17 cellular contexts compared by ENCODE assay signal in the genomic region with DNA sequence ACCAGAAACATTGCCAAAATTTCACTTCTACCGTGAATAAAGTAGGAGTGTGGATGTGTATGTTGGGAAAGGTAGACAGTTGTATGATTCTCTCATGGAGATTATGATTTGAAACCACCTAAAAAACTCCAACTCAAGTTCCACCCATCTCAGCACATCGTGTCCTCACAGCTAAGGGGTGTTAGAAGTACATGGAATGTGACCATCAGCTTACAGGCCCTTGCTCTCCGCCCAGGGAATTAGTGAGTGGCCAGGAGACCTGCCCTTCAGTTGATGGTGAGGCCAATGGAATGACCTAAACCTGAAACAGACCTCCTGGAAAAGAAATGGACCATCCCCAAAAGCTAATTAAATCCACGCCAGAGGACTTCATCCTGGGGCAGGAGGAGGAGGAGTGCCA. TPM values are rescaled to one million over a fixed set of nuclear protein-coding genes. Genes with fewer than 3 reads are reported as not detected.
DNase-seq lines count a peak whose midpoint lies in the region; ATAC-seq, FAIRE-seq and TF ChIP-seq lines count a peak whose summit lies in the region.
"Had no signal": no experiment of that assay in that cellular context is flagged by ENCODE, and none has a peak within 500 bp of the region (broad histone marks: within the 10 kb centered on the region; RNA-seq: fewer than 3 reads in every experiment).

No MANE protein-coding gene starts in this region.

- H3K9me3 Mint-ChIP-seq in GM23338: peaks cover 7% of the 10 kb centered on the region; the same call in 2 of the 3 replicates
- H3K9me3 Mint-ChIP-seq: activated CD8-positive, alpha-beta T cell treated with anti-CD3 and anti-CD28 coated beads for 36 hours; central memory CD8-positive, alpha-beta T cell had no signal

- DNase-seq in GM23338 (ENCODE audit: low spot score) (peak; percentile 55), coronary artery (ENCODE audit: low spot score) (no peak), iris pigment epithelial cell (ENCODE audit: low read depth) (peak; percentile 12), sigmoid colon (no peak), NCI-H2227 treated with DMSO at 0.1 percent for 48 hours (lab: John Stamatoyannopoulos, UW) (no peak), GM12892 (ENCODE audit: insufficient read length) (no peak)
- DNase-seq: activated CD8-positive, alpha-beta T cell treated with anti-CD3 and anti-CD28 coated beads for 36 hours; activated gamma-delta T cell treated with Interleukin-2 at 50 U/mL for 16 hours; BE2C; erythroblast; NCI-H1105 treated with DMSO at 0.1 percent for 48 hours; NCI-H510A treated with DMSO at 0.1 percent for 48 hours had no signal

- H3K27me3 ChIP-seq in GM23338 (ENCODE audit: insufficient read depth) (peaks cover 78% of the 10 kb centered on the region), sigmoid colon (peaks cover 18 to 35% (median 26%) of the 10 kb centered on the region in 3 donors)

- no peaks in the 10 kb centered on the region for H3K36me3 Mint-ChIP-seq in GM23338 (ENCODE audit: low read depth)

- no peak overlapping the region for H3K27ac ChIP-seq in GM23338 (ENCODE audit: low read depth)
- no peak overlapping the region for H3K27ac ChIP-seq in coronary artery
- H3K27ac ChIP-seq in sigmoid colon: peak overlapping the region in 1 of 4 donors; percentile 45

- ATAC-seq in GM23338 (peak; percentile 14), GM19452 (IDR thresholded peaks at IDR 0.05; ENCODE audit: unreplicated experiment) (no peak), GM18868 (IDR thresholded peaks at IDR 0.05; ENCODE audit: unreplicated experiment) (no peak)
- ATAC-seq: activated CD8-positive, alpha-beta T cell treated with anti-CD3 and anti-CD28 coated beads for 36 hours had no signal

- TF ChIP-seq CTCF in GM23338 (conservative IDR thresholded peaks at IDR 0.05; ENCODE audit: low read depth in 2 of 2): no peak
- TF ChIP-seq CTCF in coronary artery (IDR thresholded peaks at IDR 0.05): no peak
- no peak for TF ChIP-seq CTCF in sigmoid colon (IDR thresholded peaks at IDR 0.05)

- FAIRE-seq in GM12892 (lab: Jason Lieb, UNC): no peak

- H3F3A ChIP-seq in GM23338 (replicated peaks; ENCODE audit: low read depth): 0 out of 2 replicates have a peak, but pooled peaks cover 3% of the 10 kb centered on the region

- H3K9me2 ChIP-seq in GM23338 (ENCODE audit: insufficient read depth): no peaks in the 10 kb centered on the region

- no peak overlapping the region for H3K27ac Mint-ChIP-seq in GM23338
- H3K27ac Mint-ChIP-seq: activated CD8-positive, alpha-beta T cell treated with anti-CD3 and anti-CD28 coated beads for 36 hours had no signal

- H3K4me3 ChIP-seq in GM23338: peak overlapping the region; percentile 84
- peak overlapping the region; percentile 78 for H3K4me3 ChIP-seq in coronary artery
- peak overlapping the region in 3 of 4 donors; percentile 36 to 46 (median 44) for H3K4me3 ChIP-seq in sigmoid colon

- intact Hi-C loops in sigmoid colon (cut with DNase I): no loop called here

- 65 to 67% methylated on average over 4 of the region's 4 CpGs for WGBS in sigmoid colon, 2 donors

- H3K4me1 ChIP-seq in GM23338 (ENCODE audit: insufficient read depth) (peaks cover 4% of the 10 kb centered on the region), sigmoid colon (peaks cover 0 to 24% (median 21%) of the 10 kb centered on the region in 4 donors)
- H3K4me1 ChIP-seq: BE2C had no signal

- peaks cover 9% of the 10 kb centered on the region; the same call in 1 of the 2 replicates for H4K20me1 ChIP-seq in GM23338 (replicated peaks; ENCODE audit: insufficient read depth)

- TF ChIP-seq POLR2A in sigmoid colon (IDR thresholded peaks at IDR 0.05) (no peak), GM12892 (IDR thresholded peaks at IDR 0.05; ENCODE audit: low read depth, low read length) (no peak)

- peaks cover 64% of the 10 kb centered on the region for H3K27me3 Mint-ChIP-seq in GM23338 (ENCODE audit: insufficient read depth, low read depth, poor library complexity)

- H3K9me3 ChIP-seq in sigmoid colon: no peaks in the 10 kb centered on the region
- H3K9me3 ChIP-seq: BE2C had no signal

- TF ChIP-seq EP300 in sigmoid colon (IDR thresholded peaks at IDR 0.05): no peak

- H3K4me1 Mint-ChIP-seq in GM23338: peaks cover 15% of the 10 kb centered on the region; the same call in 2 of the 3 replicates

- peak overlapping the region; percentile 99 for H2AFZ ChIP-seq in GM23338

- H3K79me2 ChIP-seq in GM23338 (replicated peaks; ENCODE audit: insufficient read depth): no peaks in the 10 kb centered on the region

- H3K4me2 ChIP-seq in GM23338: peak overlapping the region; percentile 98

- H3K36me3 ChIP-seq in GM23338 (ENCODE audit: insufficient read depth): 0 out of 2 replicates have a peak, but pooled peaks cover 4% of the 10 kb centered on the region
- H3K36me3 ChIP-seq in sigmoid colon: no peaks in the 10 kb centered on the region
- H3K36me3 ChIP-seq: BE2C had no signal

- peak overlapping the region; percentile 83 for H3K4me3 Mint-ChIP-seq in GM23338
- H3K4me3 Mint-ChIP-seq: activated CD8-positive, alpha-beta T cell treated with anti-CD3 and anti-CD28 coated beads for 36 hours; central memory CD8-positive, alpha-beta T cell had no signal

TF ChIP-seq in GM23338, 12 proteins besides CTCF, POLR2A, EP300 and RAD21:
- TF ChIP-seq NANOG (IDR thresholded peaks at IDR 0.05; ENCODE audit: borderline replicate concordance): no peak
- peak; percentile 79 for TF ChIP-seq EZH2 (IDR thresholded peaks at IDR 0.05; ENCODE audit: low read depth, unreplicated experiment)
- no peak for TF ChIP-seq ZNF331 (CRISPR knock-in tag; IDR thresholded peaks at IDR 0.05; ENCODE audit: low read depth)
- TF ChIP-seq ZNF114 (CRISPR knock-in tag; IDR thresholded peaks at IDR 0.05): no peak

RNA-seq across cellular contexts. Expression of a gene that starts 2.1 kb away (rescaled TPM):
- total RNA-seq in GM23338 (2014; rRNA removed; shearing (Covaris generic)): not detected in 2 replicates
- polyA plus RNA-seq in GM23338 (2016; fragmentation: Nextera tagmentation; extraction: Ambion mirVana) (0.09 TPM in 1 of 2 replicates, not detected in the other), sigmoid colon (under 1 TPM in 1 of 3 donors, not detected in 2; 0.04 TPM)
- total RNA-seq in sigmoid colon: 1 to 10 TPM in 1 of 4 donors, under 1 TPM in 2, not detected in 1; under 0.01 to 2.8 (median 0.27) TPM
- polyA plus RNA-seq in GM12892 (2012; ENCODE audit: missing spikeins): 1.2 TPM
- total RNA-seq: activated CD8-positive, alpha-beta T cell treated with anti-CD3 and anti-CD28 coated beads for 36 hours; RPMI7951; T-helper 2 cell treated with Interferon-gamma antibody and Interleukin-4, amounts not matched to agents 100 ng/mL and 5 ng/mL, for 36 hours had no signal

Comparison
In these comparisons a context has a peak if more than half of its experiments do, and no peak if none do; other contexts are left out.
1. DNase-seq: peak in GM23338 (single experiment) and iris pigment epithelial cell (single experiment); none in coronary artery (single experiment), sigmoid colon (single experiment), NCI-H2227 treated with DMSO at 0.1 percent for 48 hours (single experiment) and GM12892 (single experiment).
2. Peak in every context shown above with its lines, with median percentiles within 50 percentile points of each other: H3K4me3 ChIP-seq.